Comparison of ENCODE assay signal across 1 cellular context in the genomic region with DNA sequence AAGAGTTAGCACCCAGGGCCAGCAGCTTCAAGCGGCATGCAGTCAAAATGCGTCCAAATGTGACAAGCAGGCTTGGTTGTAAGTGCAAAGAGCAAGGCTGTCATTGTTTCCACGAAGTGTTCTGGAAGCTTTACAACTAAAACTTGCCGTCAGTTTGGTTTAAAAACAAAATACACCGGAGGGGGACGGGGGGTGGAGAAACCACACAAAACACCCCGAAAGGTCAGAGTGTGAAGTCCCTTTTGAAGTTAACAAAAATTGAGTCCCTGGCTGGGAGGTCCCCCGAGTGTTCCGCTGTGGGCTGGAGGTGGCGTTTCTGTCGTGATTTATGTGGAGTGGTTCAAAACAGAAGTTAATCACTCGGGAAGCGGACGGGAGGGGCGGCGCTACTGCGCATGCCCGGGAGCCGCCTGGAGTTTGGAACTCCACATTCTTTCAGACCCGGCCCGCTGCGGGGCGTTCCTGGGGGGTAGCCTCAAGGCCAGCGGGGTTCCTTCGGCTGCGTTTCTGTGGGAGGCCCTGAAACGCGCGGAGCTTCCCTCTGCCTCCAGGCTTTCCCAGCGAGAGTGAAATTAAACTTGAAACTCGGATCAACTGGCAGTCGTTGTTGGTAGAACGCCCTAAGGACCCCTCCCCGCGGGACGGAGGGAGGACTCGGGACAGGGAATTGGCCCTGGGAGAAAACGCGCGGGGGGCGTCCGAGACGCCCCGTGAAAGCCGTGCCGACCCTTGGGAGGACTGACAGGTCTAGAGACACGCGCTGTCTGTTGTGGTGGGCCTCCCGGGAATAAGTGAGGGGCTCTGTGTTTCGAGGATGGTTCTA.
TF ChIP-seq lines count a peak whose summit lies in the region.

No MANE protein-coding gene starts in this region.

TF ChIP-seq in K562, 482 proteins besides CTCF, POLR2A, EP300 and RAD21 (continued from another document and continues in another):
- TF ChIP-seq NR0B1 (IDR thresholded peaks at IDR 0.05; ENCODE audit: partially characterized antibody): no peak
- TF ChIP-seq RBFOX2 (IDR thresholded peaks at IDR 0.05; ENCODE audit: low read depth, low read length): no peak; the same call in 1 of the 2 replicates
- 0 out of 2 replicates have a peak, but pooled peaks have one; percentile 56 for TF ChIP-seq ZNF561 (CRISPR knock-in tag; conservative IDR thresholded peaks at IDR 0.05)
- TF ChIP-seq, protein P1, sequence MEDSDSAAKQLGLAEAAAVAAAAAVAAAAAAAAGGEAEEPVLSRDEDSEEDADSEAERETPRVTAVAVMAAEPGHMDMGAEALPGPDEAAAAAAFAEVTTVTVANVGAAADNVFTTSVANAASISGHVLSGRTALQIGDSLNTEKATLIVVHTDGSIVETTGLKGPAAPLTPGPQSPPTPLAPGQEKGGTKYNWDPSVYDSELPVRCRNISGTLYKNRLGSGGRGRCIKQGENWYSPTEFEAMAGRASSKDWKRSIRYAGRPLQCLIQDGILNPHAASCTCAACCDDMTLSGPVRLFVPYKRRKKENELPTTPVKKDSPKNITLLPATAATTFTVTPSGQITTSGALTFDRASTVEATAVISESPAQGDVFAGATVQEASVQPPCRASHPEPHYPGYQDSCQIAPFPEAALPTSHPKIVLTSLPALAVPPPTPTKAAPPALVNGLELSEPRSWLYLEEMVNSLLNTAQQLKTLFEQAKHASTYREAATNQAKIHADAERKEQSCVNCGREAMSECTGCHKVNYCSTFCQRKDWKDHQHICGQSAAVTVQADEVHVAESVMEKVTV (CRISPR knock-in tag; IDR thresholded peaks at IDR 0.05): 0 out of 2 replicates have a peak, but pooled peaks have one; percentile 15
- TF ChIP-seq HDAC2 (IDR thresholded peaks at IDR 0.05): no peak
- TF ChIP-seq TGIF2 (CRISPR knock-in tag; IDR thresholded peaks at IDR 0.05): peak; percentile 71; the same call in 1 of the 2 replicates
- TF ChIP-seq MTA1 (IDR thresholded peaks at IDR 0.05; ENCODE audit: borderline replicate concordance): no peak
- TF ChIP-seq, protein P2, sequence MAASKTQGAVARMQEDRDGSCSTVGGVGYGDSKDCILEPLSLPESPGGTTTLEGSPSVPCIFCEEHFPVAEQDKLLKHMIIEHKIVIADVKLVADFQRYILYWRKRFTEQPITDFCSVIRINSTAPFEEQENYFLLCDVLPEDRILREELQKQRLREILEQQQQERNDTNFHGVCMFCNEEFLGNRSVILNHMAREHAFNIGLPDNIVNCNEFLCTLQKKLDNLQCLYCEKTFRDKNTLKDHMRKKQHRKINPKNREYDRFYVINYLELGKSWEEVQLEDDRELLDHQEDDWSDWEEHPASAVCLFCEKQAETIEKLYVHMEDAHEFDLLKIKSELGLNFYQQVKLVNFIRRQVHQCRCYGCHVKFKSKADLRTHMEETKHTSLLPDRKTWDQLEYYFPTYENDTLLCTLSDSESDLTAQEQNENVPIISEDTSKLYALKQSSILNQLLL (CRISPR knock-in tag; IDR thresholded peaks at IDR 0.05; ENCODE audit: borderline replicate concordance): no peak
- no peak for TF ChIP-seq PTTG1 (tag; IDR thresholded peaks at IDR 0.05; ENCODE audit: low read depth)
- no peak for TF ChIP-seq ATF1 (CRISPR knock-in tag; IDR thresholded peaks at IDR 0.05)
- TF ChIP-seq ATF1 (tag; IDR thresholded peaks at IDR 0.05): no peak
- TF ChIP-seq, protein P3, sequence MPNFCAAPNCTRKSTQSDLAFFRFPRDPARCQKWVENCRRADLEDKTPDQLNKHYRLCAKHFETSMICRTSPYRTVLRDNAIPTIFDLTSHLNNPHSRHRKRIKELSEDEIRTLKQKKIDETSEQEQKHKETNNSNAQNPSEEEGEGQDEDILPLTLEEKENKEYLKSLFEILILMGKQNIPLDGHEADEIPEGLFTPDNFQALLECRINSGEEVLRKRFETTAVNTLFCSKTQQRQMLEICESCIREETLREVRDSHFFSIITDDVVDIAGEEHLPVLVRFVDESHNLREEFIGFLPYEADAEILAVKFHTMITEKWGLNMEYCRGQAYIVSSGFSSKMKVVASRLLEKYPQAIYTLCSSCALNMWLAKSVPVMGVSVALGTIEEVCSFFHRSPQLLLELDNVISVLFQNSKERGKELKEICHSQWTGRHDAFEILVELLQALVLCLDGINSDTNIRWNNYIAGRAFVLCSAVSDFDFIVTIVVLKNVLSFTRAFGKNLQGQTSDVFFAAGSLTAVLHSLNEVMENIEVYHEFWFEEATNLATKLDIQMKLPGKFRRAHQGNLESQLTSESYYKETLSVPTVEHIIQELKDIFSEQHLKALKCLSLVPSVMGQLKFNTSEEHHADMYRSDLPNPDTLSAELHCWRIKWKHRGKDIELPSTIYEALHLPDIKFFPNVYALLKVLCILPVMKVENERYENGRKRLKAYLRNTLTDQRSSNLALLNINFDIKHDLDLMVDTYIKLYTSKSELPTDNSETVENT (CRISPR knock-in tag; IDR thresholded peaks at IDR 0.05): peak; percentile 58; the same call in 1 of the 2 replicates
- TF ChIP-seq, protein P4, sequence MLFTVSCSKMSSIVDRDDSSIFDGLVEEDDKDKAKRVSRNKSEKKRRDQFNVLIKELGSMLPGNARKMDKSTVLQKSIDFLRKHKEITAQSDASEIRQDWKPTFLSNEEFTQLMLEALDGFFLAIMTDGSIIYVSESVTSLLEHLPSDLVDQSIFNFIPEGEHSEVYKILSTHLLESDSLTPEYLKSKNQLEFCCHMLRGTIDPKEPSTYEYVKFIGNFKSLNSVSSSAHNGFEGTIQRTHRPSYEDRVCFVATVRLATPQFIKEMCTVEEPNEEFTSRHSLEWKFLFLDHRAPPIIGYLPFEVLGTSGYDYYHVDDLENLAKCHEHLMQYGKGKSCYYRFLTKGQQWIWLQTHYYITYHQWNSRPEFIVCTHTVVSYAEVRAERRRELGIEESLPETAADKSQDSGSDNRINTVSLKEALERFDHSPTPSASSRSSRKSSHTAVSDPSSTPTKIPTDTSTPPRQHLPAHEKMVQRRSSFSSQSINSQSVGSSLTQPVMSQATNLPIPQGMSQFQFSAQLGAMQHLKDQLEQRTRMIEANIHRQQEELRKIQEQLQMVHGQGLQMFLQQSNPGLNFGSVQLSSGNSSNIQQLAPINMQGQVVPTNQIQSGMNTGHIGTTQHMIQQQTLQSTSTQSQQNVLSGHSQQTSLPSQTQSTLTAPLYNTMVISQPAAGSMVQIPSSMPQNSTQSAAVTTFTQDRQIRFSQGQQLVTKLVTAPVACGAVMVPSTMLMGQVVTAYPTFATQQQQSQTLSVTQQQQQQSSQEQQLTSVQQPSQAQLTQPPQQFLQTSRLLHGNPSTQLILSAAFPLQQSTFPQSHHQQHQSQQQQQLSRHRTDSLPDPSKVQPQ (CRISPR knock-in tag; IDR thresholded peaks at IDR 0.05; ENCODE audit: borderline replicate concordance): no peak
- peak; percentile 31; the same call in 1 of the 2 replicates for TF ChIP-seq CBFB (CRISPR knock-in tag; IDR thresholded peaks at IDR 0.05)
- no peak for TF ChIP-seq PHF21A (IDR thresholded peaks at IDR 0.05; ENCODE audit: borderline replicate concordance, low read depth)
- no peak for TF ChIP-seq CEBPG (CRISPR knock-in tag; IDR thresholded peaks at IDR 0.05)
- no peak for TF ChIP-seq CEBPG (tag; conservative IDR thresholded peaks at IDR 0.05 in 1 of 2, IDR thresholded peaks at IDR 0.05 in 1 of 2)
- TF ChIP-seq HMGXB4 (CRISPR knock-in tag; IDR thresholded peaks at IDR 0.05): no peak
- TF ChIP-seq SRSF7 (optimal IDR thresholded peaks at IDR 0.05; ENCODE audit: low read depth, low read length): no peak
- no peak for TF ChIP-seq WHSC1 (IDR thresholded peaks at IDR 0.05; ENCODE audit: low read length)
- TF ChIP-seq YBX1 (IDR thresholded peaks at IDR 0.05): no peak
- 0 out of 2 replicates have a peak, but pooled peaks have one; percentile 42 for TF ChIP-seq ZNF212 (CRISPR knock-in tag; IDR thresholded peaks at IDR 0.05)
- TF ChIP-seq CBFA2T2 (conservative IDR thresholded peaks at IDR 0.05): no peak
- no peak for TF ChIP-seq HNRNPH1 (optimal IDR thresholded peaks at IDR 0.05; ENCODE audit: low read depth, low read length)
- no peak for TF ChIP-seq NCOA2 (IDR thresholded peaks at IDR 0.05; ENCODE audit: partially characterized antibody in 2 of 2)
- no peak for TF ChIP-seq ZSCAN29 (IDR thresholded peaks at IDR 0.05)
- TF ChIP-seq ZNF695 (CRISPR knock-in tag; IDR thresholded peaks at IDR 0.05): no peak
- TF ChIP-seq ZNF253 (CRISPR knock-in tag; conservative IDR thresholded peaks at IDR 0.05): no peak
- TF ChIP-seq LEF1 (IDR thresholded peaks at IDR 0.05): no peak
- TF ChIP-seq ZNF764 (CRISPR knock-in tag; IDR thresholded peaks at IDR 0.05; ENCODE audit: low read depth): peak; percentile 65; the same call in 1 of the 2 replicates
- TF ChIP-seq HMG20B (CRISPR knock-in tag; IDR thresholded peaks at IDR 0.05): no peak
- TF ChIP-seq, protein P5, sequence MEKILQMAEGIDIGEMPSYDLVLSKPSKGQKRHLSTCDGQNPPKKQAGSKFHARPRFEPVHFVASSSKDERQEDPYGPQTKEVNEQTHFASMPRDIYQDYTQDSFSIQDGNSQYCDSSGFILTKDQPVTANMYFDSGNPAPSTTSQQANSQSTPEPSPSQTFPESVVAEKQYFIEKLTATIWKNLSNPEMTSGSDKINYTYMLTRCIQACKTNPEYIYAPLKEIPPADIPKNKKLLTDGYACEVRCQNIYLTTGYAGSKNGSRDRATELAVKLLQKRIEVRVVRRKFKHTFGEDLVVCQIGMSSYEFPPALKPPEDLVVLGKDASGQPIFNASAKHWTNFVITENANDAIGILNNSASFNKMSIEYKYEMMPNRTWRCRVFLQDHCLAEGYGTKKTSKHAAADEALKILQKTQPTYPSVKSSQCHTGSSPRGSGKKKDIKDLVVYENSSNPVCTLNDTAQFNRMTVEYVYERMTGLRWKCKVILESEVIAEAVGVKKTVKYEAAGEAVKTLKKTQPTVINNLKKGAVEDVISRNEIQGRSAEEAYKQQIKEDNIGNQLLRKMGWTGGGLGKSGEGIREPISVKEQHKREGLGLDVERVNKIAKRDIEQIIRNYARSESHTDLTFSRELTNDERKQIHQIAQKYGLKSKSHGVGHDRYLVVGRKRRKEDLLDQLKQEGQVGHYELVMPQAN (IDR thresholded peaks at IDR 0.05; ENCODE audit: borderline replicate concordance): no peak
- no peak for TF ChIP-seq SMARCA4 (IDR thresholded peaks at IDR 0.05)
- no peak for TF ChIP-seq ETV1 (tag; conservative IDR thresholded peaks at IDR 0.05; ENCODE audit: low read depth)
- peak in 1 of 3 experiments; percentile 9 for TF ChIP-seq YY1 (IDR thresholded peaks at IDR 0.05; ENCODE audit: borderline replicate concordance in 1 of 3, control insufficient read depth in 1 of 3, extremely low read depth in 1 of 3, insufficient read depth in 3 of 3, insufficient read length in 1 of 3, insufficient replicate concordance in 2 of 3, low read depth in 1 of 3, low read length in 2 of 3)
- TF ChIP-seq, protein P6, sequence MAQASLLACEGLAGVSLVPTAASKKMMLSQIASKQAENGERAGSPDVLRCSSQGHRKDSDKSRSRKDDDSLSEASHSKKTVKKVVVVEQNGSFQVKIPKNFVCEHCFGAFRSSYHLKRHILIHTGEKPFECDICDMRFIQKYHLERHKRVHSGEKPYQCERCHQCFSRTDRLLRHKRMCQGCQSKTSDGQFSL (CRISPR knock-in tag; IDR thresholded peaks at IDR 0.05): no peak
- TF ChIP-seq, protein P6 (tag; IDR thresholded peaks at IDR 0.05): peak in 1 of 2 experiments; percentile 38; a peak in 1 of 4 replicates
- TF ChIP-seq ATF2 (CRISPR knock-in tag; IDR thresholded peaks at IDR 0.05): no peak
- peak; percentile 91; the same call in 1 of the 2 replicates for TF ChIP-seq KAT7 (CRISPR knock-in tag; IDR thresholded peaks at IDR 0.05; ENCODE audit: borderline replicate concordance)
- no peak for TF ChIP-seq NFIC (IDR thresholded peaks at IDR 0.05)
- no peak for TF ChIP-seq ETV5 (CRISPR knock-in tag; IDR thresholded peaks at IDR 0.05; ENCODE audit: low read depth)
- no peak for TF ChIP-seq NCOA6 (IDR thresholded peaks at IDR 0.05)
- TF ChIP-seq, protein P7, sequence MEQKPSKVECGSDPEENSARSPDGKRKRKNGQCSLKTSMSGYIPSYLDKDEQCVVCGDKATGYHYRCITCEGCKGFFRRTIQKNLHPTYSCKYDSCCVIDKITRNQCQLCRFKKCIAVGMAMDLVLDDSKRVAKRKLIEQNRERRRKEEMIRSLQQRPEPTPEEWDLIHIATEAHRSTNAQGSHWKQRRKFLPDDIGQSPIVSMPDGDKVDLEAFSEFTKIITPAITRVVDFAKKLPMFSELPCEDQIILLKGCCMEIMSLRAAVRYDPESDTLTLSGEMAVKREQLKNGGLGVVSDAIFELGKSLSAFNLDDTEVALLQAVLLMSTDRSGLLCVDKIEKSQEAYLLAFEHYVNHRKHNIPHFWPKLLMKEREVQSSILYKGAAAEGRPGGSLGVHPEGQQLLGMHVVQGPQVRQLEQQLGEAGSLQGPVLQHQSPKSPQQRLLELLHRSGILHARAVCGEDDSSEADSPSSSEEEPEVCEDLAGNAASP (IDR thresholded peaks at IDR 0.05): no peak
- TF ChIP-seq TAF9B (IDR thresholded peaks at IDR 0.05; ENCODE audit: partially characterized antibody): no peak
- no peak for TF ChIP-seq ZNF347 (CRISPR knock-in tag; IDR thresholded peaks at IDR 0.05; ENCODE audit: low read depth)
